In genomic region chr15:80780416-80781221, GRCh38 we compare ENCODE assay signal across 8 cellular contexts. TPM values are rescaled to one million over a fixed set of nuclear protein-coding genes. Genes with fewer than 3 reads are reported as not detected.
DNase-seq lines count a peak whose midpoint lies in the region; TF ChIP-seq lines count a peak whose summit lies in the region.
"Had no signal": no experiment of that assay in that cellular context is flagged by ENCODE, and none has a peak within 500 bp of the region (broad histone marks: within the 10 kb centered on the region; RNA-seq: fewer than 3 reads in every experiment).

No MANE protein-coding gene starts in this region.

- H3K4me3 ChIP-seq in HAP-1 (no peak overlapping the region), SJSA1 (no peak overlapping the region), endodermal cell (ENCODE audit: low read length) (peak overlapping the region; percentile 69), neural cell (ENCODE audit: low read length) (peak overlapping the region; percentile 84)

- peaks cover 65% of the 10 kb centered on the region for H3K27me3 Mint-ChIP-seq in endodermal cell (ENCODE audit: insufficient read depth)

- no peak overlapping the region for H2AFZ ChIP-seq in neural cell (ENCODE audit: low read depth, low read length)

- no peak overlapping the region for H3K27ac ChIP-seq in SJSA1
- no peak overlapping the region for H3K27ac ChIP-seq in endodermal cell (ENCODE audit: low read depth, low read length)
- no peak overlapping the region for H3K27ac ChIP-seq in neural cell (ENCODE audit: low read length)
- H3K27ac ChIP-seq: neutrophil had no signal

- TF ChIP-seq RAD21 in neural cell (conservative IDR thresholded peaks at IDR 0.05): no peak

- no peaks in the 10 kb centered on the region for H3K36me3 Mint-ChIP-seq in endodermal cell (ENCODE audit: low read depth)

- DNase-seq in HAP-1 (ENCODE audit: low spot score in 2 of 2) (peak; percentile 20 to 80), SJSA1 (ENCODE audit: low read depth in 1 of 2, low spot score in 2 of 2) (peak; percentile 47 to 51), endodermal cell (peak; percentile 95), NCI-H510A (lab: John Stamatoyannopoulos, UW) (no peak), NCI-H187 treated with DMSO at 0.1 percent for 48 hours (lab: John Stamatoyannopoulos, UW) (no peak), GM10248 (ENCODE audit: extremely low spot score) (no peak)

- no peaks in the 10 kb centered on the region for H3K9me3 Mint-ChIP-seq in endodermal cell

- no peaks in the 10 kb centered on the region for H3F3A ChIP-seq in neural cell (ENCODE audit: insufficient read depth, low read length, poor library complexity, severe bottlenecking)

- in situ Hi-C loops in HAP-1 (cut with MboI; ENCODE audit: low sequenced_read_pairs): no loop called here

- H3K4me1 ChIP-seq in HAP-1: peaks cover 8% of the 10 kb centered on the region
- peaks cover 23% of the 10 kb centered on the region for H3K4me1 ChIP-seq in SJSA1 (replicated peaks)
- H3K4me1 ChIP-seq in endodermal cell (ENCODE audit: control insufficient read depth, insufficient read depth, low read length): no peaks in the 10 kb centered on the region

- H3K79me2 ChIP-seq in neural cell (replicated peaks; ENCODE audit: insufficient read depth, low read length): no peaks in the 10 kb centered on the region

- H3K36me3 ChIP-seq in HAP-1 (replicated peaks) (no peaks in the 10 kb centered on the region), SJSA1 (no peaks in the 10 kb centered on the region), endodermal cell (ENCODE audit: control insufficient read depth, insufficient read depth, low read length) (no peaks in the 10 kb centered on the region), neural cell (ENCODE audit: insufficient read depth, low read length) (no peaks in the 10 kb centered on the region)
- H3K36me3 ChIP-seq: neutrophil had no signal

- peaks cover 39% of the 10 kb centered on the region for H3K27me3 ChIP-seq in HAP-1 (ENCODE audit: low read depth)
- peaks cover 42% of the 10 kb centered on the region for H3K27me3 ChIP-seq in SJSA1 (replicated peaks)
- H3K27me3 ChIP-seq in endodermal cell (ENCODE audit: control insufficient read depth, insufficient read depth, low read length, poor library complexity, severe bottlenecking): peaks cover 80% of the 10 kb centered on the region
- H3K27me3 ChIP-seq in neural cell (ENCODE audit: insufficient read depth, low read depth, low read length): peaks cover 57% of the 10 kb centered on the region

- TF ChIP-seq EP300 in neural cell (conservative IDR thresholded peaks at IDR 0.05; ENCODE audit: poor library complexity, severe bottlenecking): no peak

- POLR2A ChIA-PET in GM10248 (lab: Yijun Ruan, JAX): no interaction called here

- CTCF ChIA-PET in GM10248 (lab: Yijun Ruan, JAX): interaction anchor here (0.8 to 1.9 kb wide), 3 partner anchors 325 to 331 kb away, joined by 3 to 21 read pairs (median 7); no protein-coding TSS in a partner anchor

- no peak overlapping the region for H3K27ac Mint-ChIP-seq in endodermal cell

- peaks cover 7% of the 10 kb centered on the region for H3K4me1 Mint-ChIP-seq in endodermal cell

- no peak for TF ChIP-seq CTCF in endodermal cell (conservative IDR thresholded peaks at IDR 0.05)
- no peak for TF ChIP-seq CTCF in neural cell (IDR thresholded peaks at IDR 0.05; ENCODE audit: poor library complexity, severe bottlenecking)
- no peak for TF ChIP-seq CTCF in GM10248 (IDR thresholded peaks at IDR 0.05; ENCODE audit: control extremely low read depth, extremely low read depth, low read depth, missing control alignments)

- no peaks in the 10 kb centered on the region for H3K9me2 ChIP-seq in neural cell (ENCODE audit: insufficient read depth, low read length)

- H3K4me2 ChIP-seq in neural cell (ENCODE audit: low read length): no peak overlapping the region

- peak overlapping the region; percentile 56 for H3K4me3 Mint-ChIP-seq in endodermal cell

- no peak overlapping the region for H3K9ac ChIP-seq in endodermal cell (ENCODE audit: extremely low read depth, low read length, poor library complexity, severe bottlenecking)
- no peak overlapping the region for H3K9ac ChIP-seq in neural cell (ENCODE audit: low read length)

- H3K9me3 ChIP-seq in HAP-1: no peaks in the 10 kb centered on the region
- no peaks in the 10 kb centered on the region; the same call in 1 of the 2 replicates for H3K9me3 ChIP-seq in SJSA1 (replicated peaks)
- H3K9me3 ChIP-seq in endodermal cell (ENCODE audit: control insufficient read depth, low read length): no peaks in the 10 kb centered on the region
- H3K9me3 ChIP-seq in neural cell (ENCODE audit: low read length): no peaks in the 10 kb centered on the region
- H3K9me3 ChIP-seq: neutrophil had no signal

- no peaks in the 10 kb centered on the region for H4K20me1 ChIP-seq in neural cell (ENCODE audit: insufficient read depth)

- WGBS in endodermal cell (ENCODE audit: insufficient coverage in 1 of 2, insufficient read length in 1 of 2), 2 experiments: 3 to 6% methylated on average over 15 to 40 of the region's 40 CpGs

TF ChIP-seq in neural cell, 6 proteins besides CTCF, POLR2A, EP300 and RAD21:
- no peak for TF ChIP-seq TAF1 (IDR thresholded peaks at IDR 0.05; ENCODE audit: low read depth)
- no peak for TF ChIP-seq POLR2AphosphoS5 (IDR thresholded peaks at IDR 0.05)
- TF ChIP-seq EZH2 (IDR thresholded peaks at IDR 0.05; ENCODE audit: borderline replicate concordance, insufficient read depth, low read length, poor library complexity, severe bottlenecking): no peak
- TF ChIP-seq, protein P1, sequence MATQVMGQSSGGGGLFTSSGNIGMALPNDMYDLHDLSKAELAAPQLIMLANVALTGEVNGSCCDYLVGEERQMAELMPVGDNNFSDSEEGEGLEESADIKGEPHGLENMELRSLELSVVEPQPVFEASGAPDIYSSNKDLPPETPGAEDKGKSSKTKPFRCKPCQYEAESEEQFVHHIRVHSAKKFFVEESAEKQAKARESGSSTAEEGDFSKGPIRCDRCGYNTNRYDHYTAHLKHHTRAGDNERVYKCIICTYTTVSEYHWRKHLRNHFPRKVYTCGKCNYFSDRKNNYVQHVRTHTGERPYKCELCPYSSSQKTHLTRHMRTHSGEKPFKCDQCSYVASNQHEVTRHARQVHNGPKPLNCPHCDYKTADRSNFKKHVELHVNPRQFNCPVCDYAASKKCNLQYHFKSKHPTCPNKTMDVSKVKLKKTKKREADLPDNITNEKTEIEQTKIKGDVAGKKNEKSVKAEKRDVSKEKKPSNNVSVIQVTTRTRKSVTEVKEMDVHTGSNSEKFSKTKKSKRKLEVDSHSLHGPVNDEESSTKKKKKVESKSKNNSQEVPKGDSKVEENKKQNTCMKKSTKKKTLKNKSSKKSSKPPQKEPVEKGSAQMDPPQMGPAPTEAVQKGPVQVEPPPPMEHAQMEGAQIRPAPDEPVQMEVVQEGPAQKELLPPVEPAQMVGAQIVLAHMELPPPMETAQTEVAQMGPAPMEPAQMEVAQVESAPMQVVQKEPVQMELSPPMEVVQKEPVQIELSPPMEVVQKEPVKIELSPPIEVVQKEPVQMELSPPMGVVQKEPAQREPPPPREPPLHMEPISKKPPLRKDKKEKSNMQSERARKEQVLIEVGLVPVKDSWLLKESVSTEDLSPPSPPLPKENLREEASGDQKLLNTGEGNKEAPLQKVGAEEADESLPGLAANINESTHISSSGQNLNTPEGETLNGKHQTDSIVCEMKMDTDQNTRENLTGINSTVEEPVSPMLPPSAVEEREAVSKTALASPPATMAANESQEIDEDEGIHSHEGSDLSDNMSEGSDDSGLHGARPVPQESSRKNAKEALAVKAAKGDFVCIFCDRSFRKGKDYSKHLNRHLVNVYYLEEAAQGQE (IDR thresholded peaks at IDR 0.05; ENCODE audit: borderline replicate concordance): peak; percentile 42
- no peak for TF ChIP-seq MXI1 (conservative IDR thresholded peaks at IDR 0.05; ENCODE audit: poor library complexity, severe bottlenecking)
- no peak for TF ChIP-seq SMC3 (conservative IDR thresholded peaks at IDR 0.05; ENCODE audit: poor library complexity)

RNA-seq across cellular contexts. Expression of gene CEMIP, which starts 1.4 kb away (rescaled TPM):
- total RNA-seq in SJSA1 (2014; rRNA removed; shearing (Covaris generic)): 0.03 TPM in 1 of 2 replicates, not detected in the other
- 1 to 10 TPM in 1 of 2 donors, not detected in 1; 2.2 TPM for total RNA-seq in endodermal cell
- polyA plus RNA-seq in endodermal cell (2013, experiment 1 of 2): 0.11 TPM
- 0.08 TPM for polyA plus RNA-seq in endodermal cell (2013, experiment 2 of 2)
- 0.04 and 0.06 TPM in 2 replicates for polyA plus RNA-seq in neural cell
- polyA minus RNA-seq in neural cell: not detected in 2 replicates

Comparison
In these comparisons a context has a peak if more than half of its experiments do, and no peak if none do; other contexts are left out.
1. DNase-seq: peak in HAP-1 (2 of 2), SJSA1 (2 of 2) and endodermal cell (single experiment); none in NCI-H510A (single experiment), NCI-H187 treated with DMSO at 0.1 percent for 48 hours (single experiment) and GM10248 (single experiment).
2. H3K4me3 ChIP-seq: peak in endodermal cell (single experiment) and neural cell (single experiment); none in HAP-1 (single experiment) and SJSA1 (single experiment).